ENCODE assay signal across 1 cellular context in the genomic region with DNA sequence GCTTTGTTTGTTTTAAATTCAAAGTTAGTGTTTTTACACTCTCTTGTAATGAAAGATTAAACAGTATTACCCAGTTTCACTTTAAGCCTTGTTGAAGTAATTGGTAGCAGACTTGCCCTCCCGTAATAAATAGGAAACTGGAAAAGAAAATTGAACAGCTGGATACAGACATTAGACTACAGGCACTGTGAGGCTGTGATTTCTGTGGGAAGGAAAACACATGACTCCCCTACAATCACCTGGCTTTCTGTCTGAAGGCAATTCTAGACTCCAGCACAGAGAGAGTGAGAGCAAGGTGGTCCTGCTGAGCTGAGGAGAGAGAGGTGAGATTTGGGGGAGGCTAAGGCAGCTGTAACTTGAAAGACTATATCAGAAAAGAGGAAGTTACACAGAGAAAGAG.
TF ChIP-seq lines count a peak whose summit lies in the region.

No MANE protein-coding gene starts in this region.

TF ChIP-seq in GM23338, 12 proteins besides CTCF, POLR2A, EP300 and RAD21:
- TF ChIP-seq NANOG (IDR thresholded peaks at IDR 0.05; ENCODE audit: borderline replicate concordance) (no peak), CREB1 (CRISPR knock-in tag; IDR thresholded peaks at IDR 0.05; ENCODE audit: low read depth) (no peak), EZH2phosphoT487 (IDR thresholded peaks at IDR 0.05; ENCODE audit: unreplicated experiment) (no peak), ZNF331 (CRISPR knock-in tag; IDR thresholded peaks at IDR 0.05; ENCODE audit: low read depth) (no peak), ETS1 (IDR thresholded peaks at IDR 0.05) (no peak), STAT1 (IDR thresholded peaks at IDR 0.05; ENCODE audit: unreplicated experiment) (no peak), EZH2 (IDR thresholded peaks at IDR 0.05; ENCODE audit: low read depth, unreplicated experiment) (no peak), REST (IDR thresholded peaks at IDR 0.05; ENCODE audit: unreplicated experiment) (no peak)
- TF ChIP-seq, protein P1, sequence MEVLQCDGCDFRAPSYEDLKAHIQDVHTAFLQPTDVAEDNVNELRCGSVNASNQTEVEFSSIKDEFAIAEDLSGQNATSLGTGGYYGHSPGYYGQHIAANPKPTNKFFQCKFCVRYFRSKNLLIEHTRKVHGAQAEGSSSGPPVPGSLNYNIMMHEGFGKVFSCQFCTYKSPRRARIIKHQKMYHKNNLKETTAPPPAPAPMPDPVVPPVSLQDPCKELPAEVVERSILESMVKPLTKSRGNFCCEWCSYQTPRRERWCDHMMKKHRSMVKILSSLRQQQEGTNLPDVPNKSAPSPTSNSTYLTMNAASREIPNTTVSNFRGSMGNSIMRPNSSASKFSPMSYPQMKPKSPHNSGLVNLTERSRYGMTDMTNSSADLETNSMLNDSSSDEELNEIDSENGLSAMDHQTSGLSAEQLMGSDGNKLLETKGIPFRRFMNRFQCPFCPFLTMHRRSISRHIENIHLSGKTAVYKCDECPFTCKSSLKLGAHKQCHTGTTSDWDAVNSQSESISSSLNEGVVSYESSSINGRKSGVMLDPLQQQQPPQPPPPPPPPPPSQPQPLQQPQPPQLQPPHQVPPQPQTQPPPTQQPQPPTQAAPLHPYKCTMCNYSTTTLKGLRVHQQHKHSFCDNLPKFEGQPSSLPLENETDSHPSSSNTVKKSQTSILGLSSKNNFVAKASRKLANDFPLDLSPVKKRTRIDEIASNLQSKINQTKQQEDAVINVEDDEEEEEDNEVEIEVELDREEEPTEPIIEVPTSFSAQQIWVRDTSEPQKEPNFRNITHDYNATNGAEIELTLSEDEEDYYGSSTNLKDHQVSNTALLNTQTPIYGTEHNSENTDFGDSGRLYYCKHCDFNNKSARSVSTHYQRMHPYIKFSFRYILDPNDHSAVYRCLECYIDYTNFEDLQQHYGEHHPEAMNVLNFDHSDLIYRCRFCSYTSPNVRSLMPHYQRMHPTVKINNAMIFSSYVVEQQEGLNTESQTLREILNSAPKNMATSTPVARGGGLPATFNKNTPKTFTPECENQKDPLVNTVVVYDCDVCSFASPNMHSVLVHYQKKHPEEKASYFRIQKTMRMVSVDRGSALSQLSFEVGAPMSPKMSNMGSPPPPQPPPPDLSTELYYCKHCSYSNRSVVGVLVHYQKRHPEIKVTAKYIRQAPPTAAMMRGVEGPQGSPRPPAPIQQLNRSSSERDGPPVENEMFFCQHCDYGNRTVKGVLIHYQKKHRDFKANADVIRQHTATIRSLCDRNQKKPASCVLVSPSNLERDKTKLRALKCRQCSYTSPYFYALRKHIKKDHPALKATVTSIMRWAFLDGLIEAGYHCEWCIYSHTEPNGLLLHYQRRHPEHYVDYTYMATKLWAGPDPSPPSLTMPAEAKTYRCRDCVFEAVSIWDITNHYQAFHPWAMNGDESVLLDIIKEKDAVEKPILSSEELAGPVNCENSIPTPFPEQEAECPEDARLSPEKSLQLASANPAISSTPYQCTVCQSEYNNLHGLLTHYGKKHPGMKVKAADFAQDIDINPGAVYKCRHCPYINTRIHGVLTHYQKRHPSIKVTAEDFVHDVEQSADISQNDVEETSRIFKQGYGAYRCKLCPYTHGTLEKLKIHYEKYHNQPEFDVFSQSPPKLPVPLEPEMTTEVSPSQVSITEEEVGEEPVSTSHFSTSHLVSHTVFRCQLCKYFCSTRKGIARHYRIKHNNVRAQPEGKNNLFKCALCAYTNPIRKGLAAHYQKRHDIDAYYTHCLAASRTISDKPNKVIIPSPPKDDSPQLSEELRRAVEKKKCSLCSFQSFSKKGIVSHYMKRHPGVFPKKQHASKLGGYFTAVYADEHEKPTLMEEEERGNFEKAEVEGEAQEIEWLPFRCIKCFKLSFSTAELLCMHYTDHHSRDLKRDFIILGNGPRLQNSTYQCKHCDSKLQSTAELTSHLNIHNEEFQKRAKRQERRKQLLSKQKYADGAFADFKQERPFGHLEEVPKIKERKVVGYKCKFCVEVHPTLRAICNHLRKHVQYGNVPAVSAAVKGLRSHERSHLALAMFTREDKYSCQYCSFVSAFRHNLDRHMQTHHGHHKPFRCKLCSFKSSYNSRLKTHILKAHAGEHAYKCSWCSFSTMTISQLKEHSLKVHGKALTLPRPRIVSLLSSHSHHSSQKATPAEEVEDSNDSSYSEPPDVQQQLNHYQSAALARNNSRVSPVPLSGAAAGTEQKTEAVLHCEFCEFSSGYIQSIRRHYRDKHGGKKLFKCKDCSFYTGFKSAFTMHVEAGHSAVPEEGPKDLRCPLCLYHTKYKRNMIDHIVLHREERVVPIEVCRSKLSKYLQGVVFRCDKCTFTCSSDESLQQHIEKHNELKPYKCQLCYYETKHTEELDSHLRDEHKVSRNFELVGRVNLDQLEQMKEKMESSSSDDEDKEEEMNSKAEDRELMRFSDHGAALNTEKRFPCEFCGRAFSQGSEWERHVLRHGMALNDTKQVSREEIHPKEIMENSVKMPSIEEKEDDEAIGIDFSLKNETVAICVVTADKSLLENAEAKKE (CRISPR knock-in tag; IDR thresholded peaks at IDR 0.05) = no peak
